In the genomic region with DNA sequence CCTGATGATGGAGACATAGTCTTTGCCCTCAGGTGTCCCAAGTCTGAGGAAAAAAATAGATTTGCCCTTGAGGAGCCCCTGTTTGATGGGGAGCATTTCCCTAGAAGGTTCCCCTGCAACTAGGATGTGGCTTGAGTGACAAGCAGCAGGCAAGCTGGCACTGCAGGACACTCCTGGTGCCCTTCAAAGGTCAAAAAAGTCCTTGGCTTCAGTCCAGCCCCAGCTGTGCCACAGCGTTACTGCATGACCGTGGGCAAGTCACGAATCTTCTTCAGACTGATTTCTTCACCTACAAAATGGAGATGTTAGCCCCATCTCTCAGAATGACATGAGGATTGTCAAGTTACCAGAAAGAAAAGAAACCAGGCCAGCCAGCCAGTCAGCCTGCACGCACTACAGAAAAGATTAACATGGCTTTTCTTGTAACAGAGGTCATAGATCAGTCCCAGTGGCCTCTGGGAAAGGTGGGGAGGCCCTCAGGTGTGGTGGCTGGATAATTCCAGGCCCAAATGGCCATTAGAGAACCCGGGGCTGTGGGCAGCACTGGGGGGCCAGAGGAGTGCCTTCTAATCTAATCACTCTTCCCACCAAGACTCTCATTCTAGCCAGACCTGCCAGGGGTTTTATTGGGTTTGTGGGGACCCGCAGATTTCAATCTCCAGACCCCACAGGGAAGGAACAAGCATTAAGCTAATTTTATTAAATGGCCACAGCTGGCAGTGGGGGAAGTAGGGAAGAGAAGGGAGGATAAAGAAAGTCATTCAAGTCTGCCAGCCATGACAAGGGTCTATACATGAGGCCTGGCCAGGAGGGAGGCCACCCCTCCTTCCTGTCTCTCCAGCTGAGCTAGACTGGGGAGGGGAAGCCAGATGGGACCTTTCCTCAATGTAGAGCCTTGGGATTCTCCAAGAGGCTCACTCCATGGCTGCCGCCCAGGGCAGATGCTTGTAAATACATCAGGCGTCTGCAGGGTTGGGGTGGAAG, we compare ENCODE assay signal across 1 cellular context.
TF ChIP-seq lines count a peak whose summit lies in the region.

No MANE protein-coding gene starts in this region.

TF ChIP-seq in K562, 482 proteins besides CTCF, POLR2A, EP300 and RAD21:
- TF ChIP-seq NFIC (IDR thresholded peaks at IDR 0.05) (0 out of 2 replicates have a peak, but pooled peaks have one; percentile 15), NCOA2 (IDR thresholded peaks at IDR 0.05; ENCODE audit: partially characterized antibody in 2 of 2) (no peak)
